13 cellular contexts compared by ENCODE assay signal in the genomic region with DNA sequence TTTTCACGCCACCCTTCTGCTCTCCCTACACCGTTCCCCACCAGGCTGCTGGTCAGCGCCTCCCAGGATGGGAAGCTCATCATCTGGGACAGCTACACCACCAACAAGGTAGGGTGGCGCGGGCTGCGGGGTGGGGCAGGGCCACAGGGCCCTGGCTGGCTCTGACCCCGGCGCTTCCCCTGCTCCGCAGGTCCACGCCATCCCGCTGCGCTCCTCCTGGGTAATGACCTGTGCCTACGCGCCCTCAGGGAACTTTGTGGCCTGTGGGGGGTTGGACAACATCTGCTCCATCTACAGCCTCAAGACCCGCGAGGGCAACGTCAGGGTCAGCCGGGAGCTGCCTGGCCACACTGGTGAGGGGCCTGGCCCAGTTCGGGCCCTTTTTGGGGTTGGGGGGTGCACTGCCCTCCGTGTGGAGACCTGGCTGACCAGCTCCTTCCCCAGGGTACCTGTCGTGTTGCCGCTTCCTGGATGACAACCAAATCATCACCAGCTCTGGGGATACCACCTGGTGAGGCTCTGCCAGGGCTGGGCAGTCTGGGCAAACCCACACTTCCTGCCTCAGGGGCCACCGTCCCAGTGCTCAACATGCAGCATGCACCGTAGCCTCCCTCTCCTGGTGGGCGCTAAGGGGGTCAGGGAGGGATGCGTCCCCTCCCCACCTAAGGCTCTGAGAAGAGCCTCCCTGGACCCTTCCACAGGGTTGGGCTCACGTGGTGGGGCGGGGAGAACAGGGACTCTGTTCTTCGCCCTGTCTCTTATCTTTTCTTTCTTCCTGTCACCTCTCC. TPM values are rescaled to one million over a fixed set of nuclear protein-coding genes. Genes with fewer than 3 reads are reported as not detected.
A peak's percentile ranks its signal among the peaks of the same experiment; 100 is the strongest.
DNase-seq lines count a peak whose midpoint lies in the region; ATAC-seq, FAIRE-seq and TF ChIP-seq lines count a peak whose summit lies in the region.
"Had no signal": no experiment of that assay in that cellular context is flagged by ENCODE, and none has a peak within 500 bp of the region (broad histone marks: within the 10 kb centered on the region; RNA-seq: fewer than 3 reads in every experiment).

No MANE protein-coding gene starts in this region.

- CTCF ChIA-PET in activated CD8-positive, alpha-beta T cell treated with anti-CD3 and anti-CD28 coated beads, Interleukin-2, amount 10 ng/mL, durations not matched to agents 7 days and 5 days (lab: Charles Lee), result interaction anchor here (1.1 to 3.4 kb wide), 4 partner anchors 15 to 45 kb away, joined by 3 to 24 read pairs (median 9); a partner anchor contains a TSS

- H3K27me3 Mint-ChIP-seq in activated T-cell treated with anti-CD3 and anti-CD28 coated beads, Interleukin-2, amount 50 U/mL, for 4 hours (ENCODE audit: low read depth), result no peaks in the 10 kb centered on the region
- no peaks in the 10 kb centered on the region for H3K27me3 Mint-ChIP-seq in activated CD8-positive, alpha-beta T cell treated with anti-CD3 and anti-CD28 coated beads, Interleukin-2, amount 10 ng/mL, durations not matched to agents 7 days and 5 days (ENCODE audit: low read depth)

- POLR2A ChIA-PET in activated CD8-positive, alpha-beta T cell treated with anti-CD3 and anti-CD28 coated beads, Interleukin-2, amount 10 ng/mL, durations not matched to agents 7 days and 5 days (lab: Charles Lee), result interaction anchor here (0.8 to 1.9 kb wide), 4 partner anchors 8 to 92 kb away, joined by 3 to 7 read pairs (median 4); no protein-coding TSS in a partner anchor

- DNase-seq in activated T-cell treated with anti-CD3 and anti-CD28 coated beads, Interleukin-2, amount 50 U/mL, for 4 hours, result no peak
- DNase-seq in activated T-cell treated with anti-CD3 and anti-CD28 coated beads for 4 hours (no peak), kidney (peak; percentile 79), LoVo (ENCODE audit: low spot score) (no peak), DMS114 treated with DMSO at 0.1 percent for 48 hours (lab: John Stamatoyannopoulos, UW; ENCODE audit: unreplicated experiment) (no peak)
- DNase-seq in activated CD8-positive, alpha-beta T cell treated with anti-CD3 and anti-CD28 coated beads, Interleukin-2, amount 10 ng/mL, durations not matched to agents 7 days and 5 days, result no peak
- DNase-seq: central memory CD4-positive, alpha-beta T cell; islet precursor cell; NCI-H1417; occipital lobe had no signal

- H3K27ac Mint-ChIP-seq in activated CD8-positive, alpha-beta T cell treated with anti-CD3 and anti-CD28 coated beads, Interleukin-2, amount 10 ng/mL, durations not matched to agents 7 days and 5 days, result peak overlapping the region; percentile 88

- intact Hi-C loops in kidney (cut with DNase I), result no loop called here

- H3K36me3 ChIP-seq in kidney (ENCODE audit: control insufficient read depth in 1 of 2, insufficient read depth in 2 of 2, low read length in 2 of 2), result peaks cover 14 to 20% of the 10 kb centered on the region in 2 donors
- H3K36me3 ChIP-seq in thymus (ENCODE audit: control insufficient read depth, insufficient read depth), result peaks cover 60% of the 10 kb centered on the region

- H3K9me3 ChIP-seq in kidney (ENCODE audit: control insufficient read depth in 1 of 2, low read length in 2 of 2), result no peaks in the 10 kb centered on the region
- H3K9me3 ChIP-seq in thymus (ENCODE audit: control insufficient read depth), result no peaks in the 10 kb centered on the region

- peak overlapping the region; percentile 46 for H3K4me3 Mint-ChIP-seq in activated T-cell treated with anti-CD3 and anti-CD28 coated beads, Interleukin-2, amount 50 U/mL, for 4 hours
- H3K4me3 Mint-ChIP-seq in activated CD8-positive, alpha-beta T cell treated with anti-CD3 and anti-CD28 coated beads, Interleukin-2, amount 10 ng/mL, durations not matched to agents 7 days and 5 days, result peak overlapping the region; percentile 22

- H3K9me3 Mint-ChIP-seq in activated T-cell treated with anti-CD3 and anti-CD28 coated beads, Interleukin-2, amount 50 U/mL, for 4 hours, result no peaks in the 10 kb centered on the region
- H3K9me3 Mint-ChIP-seq in activated CD8-positive, alpha-beta T cell treated with anti-CD3 and anti-CD28 coated beads, Interleukin-2, amount 10 ng/mL, durations not matched to agents 7 days and 5 days (ENCODE audit: insufficient read depth), result no peaks in the 10 kb centered on the region

- H3K4me1 Mint-ChIP-seq in activated T-cell treated with anti-CD3 and anti-CD28 coated beads, Interleukin-2, amount 50 U/mL, for 4 hours (ENCODE audit: low read depth), result peaks cover 31% of the 10 kb centered on the region
- peaks cover 41% of the 10 kb centered on the region for H3K4me1 Mint-ChIP-seq in activated CD8-positive, alpha-beta T cell treated with anti-CD3 and anti-CD28 coated beads, Interleukin-2, amount 10 ng/mL, durations not matched to agents 7 days and 5 days (ENCODE audit: low read depth)

- no peak for TF ChIP-seq CTCF in kidney (IDR thresholded peaks at IDR 0.05; ENCODE audit: borderline replicate concordance, extremely low read depth, insufficient read depth)

- H3K9ac ChIP-seq in kidney (ENCODE audit: low read length in 2 of 2), result no peak overlapping the region

- H3K4me3 ChIP-seq in kidney (ENCODE audit: low read length in 2 of 2) (no peak overlapping the region), thymus (ENCODE audit: low read length) (no peak overlapping the region)

- H3K27ac ChIP-seq in kidney (ENCODE audit: low read depth in 2 of 2, low read length in 2 of 2), result no peak overlapping the region
- peak overlapping the region; percentile 4 for H3K27ac ChIP-seq in thymus (ENCODE audit: low read depth)

- no peak for ATAC-seq in activated T-cell treated with anti-CD3 and anti-CD28 coated beads, Interleukin-2, amount 50 U/mL, for 4 hours
- no peak for ATAC-seq in activated CD8-positive, alpha-beta T cell treated with anti-CD3 and anti-CD28 coated beads, Interleukin-2, amount 10 ng/mL, durations not matched to agents 7 days and 5 days
- no peak for ATAC-seq in HG02759 (IDR thresholded peaks at IDR 0.05; ENCODE audit: unreplicated experiment)

- H3K4me1 ChIP-seq in kidney (ENCODE audit: control insufficient read depth in 1 of 2, insufficient read depth in 1 of 2, low read depth in 1 of 2, low read length in 2 of 2), result peaks cover 0 to 3% of the 10 kb centered on the region in 2 donors
- H3K4me1 ChIP-seq in thymus (ENCODE audit: control insufficient read depth, insufficient read depth, low read length), result peaks cover 4% of the 10 kb centered on the region

- H3K27me3 ChIP-seq in thymus (ENCODE audit: control insufficient read depth, insufficient read depth), result no peaks in the 10 kb centered on the region

- 96% methylated on average over 29 of the region's 29 CpGs for WGBS in thymus

- H3K36me3 Mint-ChIP-seq in activated T-cell treated with anti-CD3 and anti-CD28 coated beads, Interleukin-2, amount 50 U/mL, for 4 hours (ENCODE audit: insufficient read depth), result peaks cover 18% of the 10 kb centered on the region
- H3K36me3 Mint-ChIP-seq in activated CD8-positive, alpha-beta T cell treated with anti-CD3 and anti-CD28 coated beads, Interleukin-2, amount 10 ng/mL, durations not matched to agents 7 days and 5 days (ENCODE audit: low read depth), result peaks cover 33% of the 10 kb centered on the region

- no peak for FAIRE-seq in kidney (lab: Jason Lieb, UNC)

RNA-seq across cellular contexts. Expression of a gene that starts 4.0 kb away (rescaled TPM):
- 100 to 1,000 TPM; 209 to 231 (median 215) TPM for total RNA-seq in activated T-cell treated with anti-CD3 and anti-CD28 coated beads, Interleukin-2, amount 50 U/mL, for 4 hours
- total RNA-seq in activated CD8-positive, alpha-beta T cell treated with anti-CD3 and anti-CD28 coated beads, Interleukin-2, amount 10 ng/mL, durations not matched to agents 7 days and 5 days, result 100 to 1,000 TPM; 274 to 286 TPM
- total RNA-seq in kidney, result 265 TPM
- polyA plus RNA-seq in kidney (ENCODE audit: insufficient read depth, low read depth, low replicate concordance), result 234 TPM
- 130 TPM for polyA plus RNA-seq in thymus

RNA-seq across cellular contexts. Expression of a gene that starts 16.5 kb away (rescaled TPM):
- 10 to 100 TPM; 56.2 to 88.3 (median 58.0) TPM for total RNA-seq in activated T-cell treated with anti-CD3 and anti-CD28 coated beads, Interleukin-2, amount 50 U/mL, for 4 hours
- total RNA-seq in activated CD8-positive, alpha-beta T cell treated with anti-CD3 and anti-CD28 coated beads, Interleukin-2, amount 10 ng/mL, durations not matched to agents 7 days and 5 days, result 10 to 100 TPM; 42.1 to 43.0 TPM
- total RNA-seq in kidney, result 51.3 TPM
- 11.6 TPM for polyA plus RNA-seq in kidney (ENCODE audit: insufficient read depth, low read depth, low replicate concordance)
- 60.1 TPM for polyA plus RNA-seq in thymus

RNA-seq across cellular contexts. Expression of a gene that starts 21.3 kb away (rescaled TPM):
- not detected for total RNA-seq in activated T-cell treated with anti-CD3 and anti-CD28 coated beads, Interleukin-2, amount 50 U/mL, for 4 hours
- total RNA-seq in activated CD8-positive, alpha-beta T cell treated with anti-CD3 and anti-CD28 coated beads, Interleukin-2, amount 10 ng/mL, durations not matched to agents 7 days and 5 days, result not detected
- not detected for total RNA-seq in kidney
- polyA plus RNA-seq in kidney (ENCODE audit: insufficient read depth, low read depth, low replicate concordance) (not detected), thymus (0.18 TPM)
- polyA plus RNA-seq: AG04450 had no signal

RNA-seq across cellular contexts. Expression of a gene that starts 28.4 kb away (rescaled TPM):
- 100 to 1,000 TPM in 1 of 3 donors, 10 to 100 TPM in 2; 77.3 to 106 (median 85.9) TPM for total RNA-seq in activated T-cell treated with anti-CD3 and anti-CD28 coated beads, Interleukin-2, amount 50 U/mL, for 4 hours
- 10 to 100 TPM; 43.6 to 48.3 TPM for total RNA-seq in activated CD8-positive, alpha-beta T cell treated with anti-CD3 and anti-CD28 coated beads, Interleukin-2, amount 10 ng/mL, durations not matched to agents 7 days and 5 days
- total RNA-seq in kidney, result 25.7 TPM
- polyA plus RNA-seq in kidney (ENCODE audit: insufficient read depth, low read depth, low replicate concordance) (41.8 TPM), thymus (31.2 TPM)

RNA-seq across cellular contexts. Expression of a gene that starts 36.1 kb away (rescaled TPM):
- 10 to 100 TPM; 11.8 to 16.1 (median 15.4) TPM for total RNA-seq in activated T-cell treated with anti-CD3 and anti-CD28 coated beads, Interleukin-2, amount 50 U/mL, for 4 hours
- total RNA-seq in activated CD8-positive, alpha-beta T cell treated with anti-CD3 and anti-CD28 coated beads, Interleukin-2, amount 10 ng/mL, durations not matched to agents 7 days and 5 days, result 10 to 100 TPM; 13.1 to 14.5 TPM
- total RNA-seq in kidney, result 0.79 TPM
- 0.22 TPM for polyA plus RNA-seq in kidney (ENCODE audit: insufficient read depth, low read depth, low replicate concordance)
- 1.0 TPM for polyA plus RNA-seq in thymus
